Comparison of ENCODE assay signal across 12 cellular contexts in the genomic region with DNA sequence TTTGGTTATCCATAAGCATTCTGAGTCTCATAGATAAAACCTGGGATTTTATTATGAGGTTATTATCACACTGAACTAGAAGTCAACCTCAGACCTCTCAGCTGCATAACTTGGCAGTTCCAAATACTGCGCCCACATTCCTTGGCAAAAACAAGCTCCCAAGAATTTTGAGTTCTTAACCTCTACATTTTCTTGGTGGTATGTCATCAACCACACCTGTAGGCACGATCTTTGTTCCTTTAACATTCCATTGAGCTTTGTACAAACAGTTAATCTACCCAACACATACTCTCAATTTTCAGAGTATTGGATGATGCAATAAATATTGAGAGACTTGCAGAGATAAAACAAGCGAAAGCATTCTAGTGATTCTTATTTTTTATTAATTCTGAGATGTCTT.
DNase-seq lines count a peak whose midpoint lies in the region; ATAC-seq and TF ChIP-seq lines count a peak whose summit lies in the region.
"Had no signal": no experiment of that assay in that cellular context is flagged by ENCODE, and none has a peak within 500 bp of the region (broad histone marks: within the 10 kb centered on the region; RNA-seq: fewer than 3 reads in every experiment).

No MANE protein-coding gene starts in this region.

- no peaks in the 10 kb centered on the region for H3K36me3 ChIP-seq in SJCRH30

- peak overlapping the region; percentile 1; the same call in 1 of the 2 replicates for H3K27ac ChIP-seq in SJCRH30

- H3K9me3 ChIP-seq in SJCRH30 (replicated peaks), result no peaks in the 10 kb centered on the region

- CTCF ChIA-PET in GM10248 (lab: Yijun Ruan, JAX), result interaction anchor here (1.0 kb wide), 1 partner anchor 15 kb away, joined by 3 read pairs; no protein-coding TSS in a partner anchor

- H3K4me1 ChIP-seq in SJCRH30, result peaks cover 10% of the 10 kb centered on the region; the same call in 1 of the 2 replicates

- no peaks in the 10 kb centered on the region for H3K27me3 ChIP-seq in SJCRH30

- ATAC-seq in GM21576 (IDR thresholded peaks at IDR 0.05; ENCODE audit: unreplicated experiment), result no peak
- ATAC-seq: natural killer cell treated with Interleukin-12 subunit alpha and Interleukin-12 subunit beta and Interleukin-15 and Interleukin-18, amount 100 ng/mL, for 72 hours had no signal

- no peak for TF ChIP-seq CTCF in fibroblast of villous mesenchyme (IDR thresholded peaks at IDR 0.05; ENCODE audit: insufficient read depth, low read depth, low read length)
- TF ChIP-seq CTCF in retinal pigment epithelial cell (conservative IDR thresholded peaks at IDR 0.05; ENCODE audit: low read depth, low read length), result no peak
- no peak for TF ChIP-seq CTCF in GM10248 (IDR thresholded peaks at IDR 0.05; ENCODE audit: control extremely low read depth, extremely low read depth, low read depth, missing control alignments)

- POLR2A ChIA-PET in GM10248 (lab: Yijun Ruan, JAX), result no interaction called here

- no peak overlapping the region for H3K4me3 ChIP-seq in SJCRH30
- no peak overlapping the region for H3K4me3 ChIP-seq in fibroblast of villous mesenchyme (ENCODE audit: low read depth, low read length)
- H3K4me3 ChIP-seq in retinal pigment epithelial cell (ENCODE audit: low read length), result no peak overlapping the region

- peak; percentile 39 for DNase-seq in GM03348 (ENCODE audit: low spot score)
- peak; percentile 24 to 28 for DNase-seq in SJCRH30
- DNase-seq in fibroblast of villous mesenchyme (ENCODE audit: low read depth), result peak; percentile 22
- DNase-seq in retinal pigment epithelial cell (ENCODE audit: low read depth), result peak; percentile 94
- no peak for DNase-seq in NCI-H446 treated with DMSO at 0.1 percent for 48 hours (lab: John Stamatoyannopoulos, UW)
- no peak for DNase-seq in GM10248 (ENCODE audit: extremely low spot score)
- DNase-seq in stimulated activated CD4-positive, alpha-beta T cell treated with anti-CD3 and anti-CD28 coated beads, Interleukin-12 subunit alpha, Interleukin-12 subunit beta, amount 100 ng/mL, for 4 hours, result no peak
- DNase-seq: activated T-cell treated with anti-CD3 and anti-CD28 coated beads, Interleukin-2, amount 50 U/mL, for 48 hours; NCI-H1092; stimulated activated CD4-positive, alpha-beta T cell treated with anti-CD3 and anti-CD28 coated beads, Interleukin-2, amount 100 ng/mL, for 48 hours had no signal

Comparison
In these comparisons a context has a peak if more than half of its experiments do, and no peak if none do; other contexts are left out.
1. DNase-seq: peak in GM03348 (single experiment), SJCRH30 (2 of 2), fibroblast of villous mesenchyme (single experiment) and retinal pigment epithelial cell (single experiment); none in NCI-H446 treated with DMSO at 0.1 percent for 48 hours (single experiment), GM10248 (single experiment) and stimulated activated CD4-positive, alpha-beta T cell treated with anti-CD3 and anti-CD28 coated beads, Interleukin-12 subunit alpha, Interleukin-12 subunit beta, amount 100 ng/mL, for 4 hours (single experiment).